In the genomic region with DNA sequence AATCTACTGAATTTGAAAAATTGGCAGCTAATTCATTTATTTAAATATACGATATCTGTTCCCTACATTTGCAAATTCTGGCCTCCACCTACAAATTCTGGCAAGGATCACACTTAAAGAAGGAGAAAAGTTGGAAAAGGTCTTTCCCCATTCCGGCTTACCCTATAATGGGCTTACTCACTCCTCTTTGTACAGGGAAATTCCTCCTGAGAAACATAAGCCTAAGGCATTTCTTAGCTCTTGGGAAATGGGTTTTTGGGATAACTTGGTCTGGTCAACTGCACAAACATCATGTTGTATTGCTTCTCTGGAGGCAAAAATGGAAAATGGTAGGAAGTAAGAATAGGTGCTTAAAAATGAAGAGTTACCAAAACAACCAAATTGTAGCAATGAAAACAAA, we compare ENCODE assay signal across 1 cellular context.
TF ChIP-seq lines count a peak whose summit lies in the region.

No MANE protein-coding gene starts in this region.

TF ChIP-seq in SK-N-SH, 30 proteins besides CTCF, POLR2A, EP300 and RAD21:
- TF ChIP-seq CHD2 (IDR thresholded peaks at IDR 0.05; ENCODE audit: low read length, partially characterized antibody) (no peak), RXRA (IDR thresholded peaks at IDR 0.05; ENCODE audit: borderline replicate concordance, low read depth) (no peak), NRF1 (IDR thresholded peaks at IDR 0.05; ENCODE audit: low read depth, low read length) (no peak), ELF1 (IDR thresholded peaks at IDR 0.05) (no peak), TCF12 (IDR thresholded peaks at IDR 0.05) (no peak)
- TF ChIP-seq, protein P1, sequence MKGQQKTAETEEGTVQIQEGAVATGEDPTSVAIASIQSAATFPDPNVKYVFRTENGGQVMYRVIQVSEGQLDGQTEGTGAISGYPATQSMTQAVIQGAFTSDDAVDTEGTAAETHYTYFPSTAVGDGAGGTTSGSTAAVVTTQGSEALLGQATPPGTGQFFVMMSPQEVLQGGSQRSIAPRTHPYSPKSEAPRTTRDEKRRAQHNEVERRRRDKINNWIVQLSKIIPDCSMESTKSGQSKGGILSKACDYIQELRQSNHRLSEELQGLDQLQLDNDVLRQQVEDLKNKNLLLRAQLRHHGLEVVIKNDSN (IDR thresholded peaks at IDR 0.05; ENCODE audit: borderline replicate concordance, low read depth): no peak
